16 cellular contexts compared by ENCODE assay signal in the genomic region with DNA sequence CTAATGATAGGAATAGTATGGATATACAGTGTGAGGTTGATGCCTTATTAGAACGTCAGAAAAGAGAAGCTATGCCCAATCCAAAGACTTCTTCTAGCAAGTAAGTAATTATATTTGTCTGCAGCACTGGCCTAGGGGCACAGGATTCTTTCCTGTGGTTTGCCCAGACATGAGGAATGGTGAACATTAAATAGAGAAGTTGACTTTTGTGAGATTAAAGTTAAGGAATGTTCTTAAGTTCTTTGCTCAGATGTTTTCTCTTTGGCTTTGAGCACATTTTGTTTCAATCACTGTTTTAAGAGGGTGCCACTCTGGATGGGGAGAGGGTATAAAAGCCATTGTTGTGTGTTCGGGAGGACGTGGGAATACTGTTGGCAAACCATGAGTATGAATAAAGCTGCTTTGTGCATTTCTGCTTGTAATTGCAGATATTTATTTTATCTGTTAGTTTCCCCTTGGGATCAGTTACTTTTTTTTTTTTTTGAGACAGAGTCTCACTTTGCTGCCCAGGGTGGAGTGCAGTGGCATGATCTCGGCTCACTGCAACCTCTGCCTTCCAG. TPM values are rescaled to one million over a fixed set of nuclear protein-coding genes. Genes with fewer than 3 reads are reported as not detected.
DNase-seq lines count a peak whose midpoint lies in the region; TF ChIP-seq lines count a peak whose summit lies in the region.
"Had no signal": no experiment of that assay in that cellular context is flagged by ENCODE, and none has a peak within 500 bp of the region (broad histone marks: within the 10 kb centered on the region; RNA-seq: fewer than 3 reads in every experiment).

No MANE protein-coding gene starts in this region.

- peaks cover 47% of the 10 kb centered on the region for H3K36me3 ChIP-seq in PC-9 (ENCODE audit: low read depth)
- H3K36me3 ChIP-seq in thyroid gland = no peaks in the 10 kb centered on the region
- peaks cover 49% of the 10 kb centered on the region for H3K36me3 ChIP-seq in H7 (replicated peaks; ENCODE audit: control insufficient read depth, insufficient read depth, low read length)

- POLR2A ChIA-PET in PC-9 (lab: Charles Lee; ENCODE audit: unreplicated experiment) = no interaction called here

- H3F3A ChIP-seq in PC-9 (ENCODE audit: insufficient read depth, low read depth) = no peaks in the 10 kb centered on the region

- H3K9me3 ChIP-seq in PC-9 (ENCODE audit: insufficient read depth, low read depth) (no peaks in the 10 kb centered on the region), thyroid gland (no peaks in the 10 kb centered on the region)
- H3K9me3 ChIP-seq: BLaER1 treated with 17β-estradiol and CSF1 and Interleukin-3, amounts not matched to agents 10 nM and 100 nM; HAP-1; SK-N-SH had no signal

- intact Hi-C loops in PC-9 (cut with micrococcal nuclease; ENCODE audit: unreplicated experiment) = no loop called here
- intact Hi-C loops in thyroid gland (cut with DNase I) = no loop called here

- TF ChIP-seq POLR2A in thyroid gland (IDR thresholded peaks at IDR 0.05) = no peak

- H2AFZ ChIP-seq in PC-9 = no peak overlapping the region

- H4K20me1 ChIP-seq in PC-9 (ENCODE audit: insufficient read depth) = peaks cover 3% of the 10 kb centered on the region; the same call in 1 of the 2 replicates

- DNase-seq in M059J (ENCODE audit: low read depth) (peak; percentile 44), astrocyte of the spinal cord (ENCODE audit: low read depth, low spot score) (peak; percentile 33), fibroblast of peridontal ligament (ENCODE audit: extremely low read depth) (peak; percentile 47), NCI-H1930 (lab: John Stamatoyannopoulos, UW) (no peak), PC-9 (no peak), thyroid gland (no peak), H7 (no peak)
- DNase-seq: DMS153; NCI-H1436 treated with DMSO at 0.1 percent for 48 hours; NCI-H226; NCI-H526 treated with DMSO at 0.1 percent for 48 hours; NK-92 treated with Interleukin-12 subunit alpha and Interleukin-12 subunit beta, amount 100 ng/mL, for 24 hours; OCI-M1; SK-N-SH had no signal

- TF ChIP-seq CTCF in astrocyte of the spinal cord (IDR thresholded peaks at IDR 0.05; ENCODE audit: low read depth, low read length) (no peak), PC-9 (conservative IDR thresholded peaks at IDR 0.05) (no peak), thyroid gland (IDR thresholded peaks at IDR 0.05) (no peak)

- no peak overlapping the region for H3K4me2 ChIP-seq in PC-9
- H3K4me2 ChIP-seq: BLaER1 treated with 17β-estradiol and CSF1 and Interleukin-3, amounts not matched to agents 10 nM and 100 nM; SK-N-SH had no signal

- H3K27me3 ChIP-seq in PC-9 (ENCODE audit: insufficient read depth, low read depth) (no peaks in the 10 kb centered on the region), thyroid gland (no peaks in the 10 kb centered on the region), H7 (ENCODE audit: control insufficient read depth, insufficient read depth, low read length) (no peaks in the 10 kb centered on the region)
- H3K27me3 ChIP-seq: BLaER1 treated with 17β-estradiol and CSF1 and Interleukin-3, amounts not matched to agents 10 nM and 100 nM had no signal

- H3K4me3 ChIP-seq in astrocyte of the spinal cord (ENCODE audit: low read depth, low read length) (no peak overlapping the region), PC-9 (no peak overlapping the region), thyroid gland (replicated peaks in 1 of 3) (no peak overlapping the region), H7 (ENCODE audit: insufficient read depth, low read depth, low read length) (no peak overlapping the region)
- H3K4me3 ChIP-seq: BLaER1 treated with 17β-estradiol and CSF1 and Interleukin-3, amounts not matched to agents 10 nM and 100 nM; HAP-1 had no signal

- BruUV-seq in PC-9 (replicated peaks; lab: Mats Ljungman, UMichigan) = no TSS peak

- no peaks in the 10 kb centered on the region for H3K9me2 ChIP-seq in PC-9 (ENCODE audit: insufficient read depth)
- H3K9me2 ChIP-seq: SK-N-SH had no signal

- in situ Hi-C loops in astrocyte of the spinal cord (cut with HindIII; ENCODE audit: low sequenced_read_pairs) = no loop called here

- CTCF ChIA-PET in PC-9 (lab: Charles Lee) = interaction anchor here (0.7 kb wide), 1 partner anchor 397 kb away, joined by 4 read pairs; no protein-coding TSS in a partner anchor

- H3K27ac ChIP-seq in PC-9 = no peak overlapping the region
- no peak overlapping the region for H3K27ac ChIP-seq in thyroid gland
- H3K27ac ChIP-seq: BLaER1 treated with 17β-estradiol and CSF1 and Interleukin-3, amounts not matched to agents 10 nM and 100 nM had no signal

- 81 to 92% methylated on average over 4 of the region's 4 CpGs for WGBS in thyroid gland, 2 donors

- peaks cover 28% of the 10 kb centered on the region for H3K79me2 ChIP-seq in PC-9 (ENCODE audit: low read depth)

- H3K4me1 ChIP-seq in PC-9 (replicated peaks; ENCODE audit: insufficient read depth) = no peaks in the 10 kb centered on the region; the same call in 1 of the 2 replicates
- no peaks in the 10 kb centered on the region for H3K4me1 ChIP-seq in thyroid gland
- H3K4me1 ChIP-seq: BLaER1 treated with 17β-estradiol and CSF1 and Interleukin-3, amounts not matched to agents 10 nM and 100 nM; HAP-1 had no signal

RNA-seq across cellular contexts. Expression of gene KIF23, which starts 8.3 kb away (rescaled TPM):
- total RNA-seq in M059J (2014; rRNA removed; shearing (Covaris generic)) = 73.1 and 102 TPM in 2 replicates
- total RNA-seq in PC-9 (2021) (78.7 and 100 TPM in 2 replicates), thyroid gland (1 to 10 TPM in 2 of 4 donors, under 1 TPM in 1, not detected in 1; 0.40 to 3.3 (median 1.2) TPM)
- total RNA-seq in H7 (2014; rRNA removed; shearing (Covaris generic)) = 68.6 and 81.9 TPM in 2 replicates

RNA-seq across cellular contexts. Expression of gene RPLP1, which starts 30.2 kb away (rescaled TPM):
- total RNA-seq in M059J (2014; rRNA removed; shearing (Covaris generic)) = 39.1 and 86.1 TPM in 2 replicates
- total RNA-seq in PC-9 (2021) (1,651 and 3,001 TPM in 2 replicates), thyroid gland (1,000 to 10,000 TPM in 1 of 4 donors, 100 to 1,000 TPM in 3; 401 to 2,289 (median 606) TPM)
- total RNA-seq in H7 (2014; rRNA removed; shearing (Covaris generic)) = 252 and 393 TPM in 2 replicates

Comparison
In these comparisons a context has a peak if more than half of its experiments do, and no peak if none do; other contexts are left out.
1. DNase-seq: peak in M059J (single experiment), astrocyte of the spinal cord (single experiment) and fibroblast of peridontal ligament (single experiment); none in NCI-H1930 (0 of 2), PC-9 (0 of 2), thyroid gland (0 of 2) and H7 (single experiment).
2. RNA of gene KIF23, which starts 8.3 kb away (total RNA-seq): 73.1 to 102 TPM in M059J, 78.7 to 100 TPM in PC-9 and 68.6 to 81.9 TPM in H7; 0.40 to 3.3 TPM in thyroid gland; every median in the first group is over 10 times any median in the second.